Comparison of ENCODE assay signal across 26 cellular contexts in the genomic region with DNA sequence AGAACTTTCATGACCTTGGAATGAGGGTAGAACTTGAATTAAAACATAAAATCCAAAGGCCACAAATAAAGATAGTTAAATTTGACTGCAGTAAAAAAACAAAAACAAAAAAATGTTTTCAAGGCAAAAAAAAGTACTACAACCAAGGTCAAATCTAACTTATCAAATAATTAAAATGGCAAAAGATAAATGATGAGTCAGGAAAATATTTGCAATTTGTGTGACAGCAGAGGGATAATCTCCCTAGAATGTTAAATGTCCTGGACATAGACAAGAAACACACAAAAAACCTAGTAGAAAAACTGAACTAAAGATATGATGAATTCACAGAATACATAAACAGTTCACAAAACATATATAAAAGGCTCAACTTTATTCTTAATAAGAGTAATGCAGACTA.
DNase-seq lines count a peak whose midpoint lies in the region; ATAC-seq, FAIRE-seq and TF ChIP-seq lines count a peak whose summit lies in the region.
"Had no signal": no experiment of that assay in that cellular context is flagged by ENCODE, and none has a peak within 500 bp of the region (broad histone marks: within the 10 kb centered on the region; RNA-seq: fewer than 3 reads in every experiment).

No MANE protein-coding gene starts in this region.

- FAIRE-seq in A549 (lab: Jason Lieb, UNC): no peak
- peak; percentile 96 for FAIRE-seq in endometrium (lab: Jason Lieb, UNC)
- FAIRE-seq: GM12891, GM19239 had no signal

- no peak overlapping the region for H2AFZ ChIP-seq in SK-N-SH (ENCODE audit: low read depth)
- H2AFZ ChIP-seq in IMR-90 (replicated peaks; ENCODE audit: low read length, poor library complexity): no peak overlapping the region

- no peak overlapping the region for H3K27ac ChIP-seq in SK-N-SH (ENCODE audit: low read depth in 2 of 2, low read length in 1 of 2)
- H3K27ac ChIP-seq in A549: no peak overlapping the region
- no peak overlapping the region for H3K27ac ChIP-seq in IMR-90 (ENCODE audit: insufficient read depth, low read length)
- H3K27ac ChIP-seq in stomach: no peak overlapping the region
- H3K27ac ChIP-seq: 22Rv1, BLaER1 had no signal

- H4K8ac ChIP-seq in IMR-90 (ENCODE audit: low read depth in 2 of 2, low read length in 2 of 2): no peak overlapping the region

- no peaks in the 10 kb centered on the region for H3K36me3 ChIP-seq in SK-N-SH (replicated peaks in 1 of 2; ENCODE audit: control insufficient read depth in 1 of 2, insufficient read depth in 2 of 2, low read length in 1 of 2)
- no peaks in the 10 kb centered on the region for H3K36me3 ChIP-seq in IMR-90 (ENCODE audit: control insufficient read depth, insufficient read depth, low read length)
- H3K36me3 ChIP-seq in stomach: no peaks in the 10 kb centered on the region
- H3K36me3 ChIP-seq: BE2C, BLaER1 had no signal

- no peaks in the 10 kb centered on the region for H4K20me1 ChIP-seq in SK-N-SH (ENCODE audit: insufficient read depth)
- no peaks in the 10 kb centered on the region for H4K20me1 ChIP-seq in IMR-90 (ENCODE audit: insufficient read depth, low read length)
- H4K20me1 ChIP-seq: BLaER1 had no signal

- H3K4me2 ChIP-seq in SK-N-SH (no peak overlapping the region), A549 (no peak overlapping the region), IMR-90 (ENCODE audit: low read depth, low read length) (no peak overlapping the region)
- H3K4me2 ChIP-seq: BLaER1 had no signal

- intact Hi-C loops in IMR-90 (cut with micrococcal nuclease): no loop called here
- intact Hi-C loops in stomach (cut with DNase I; ENCODE audit: low total_unique reads): no loop called here

- H3K79me2 ChIP-seq in SK-N-SH (ENCODE audit: insufficient read depth): no peaks in the 10 kb centered on the region

- dilution Hi-C loops in IMR-90 (cut with HindIII; ENCODE audit: low sequenced_read_pairs, unreplicated experiment): no loop called here

- H3K9me1 ChIP-seq in IMR-90 (ENCODE audit: insufficient read depth, low read length): no peaks in the 10 kb centered on the region

- TF ChIP-seq POLR2A in A549 (IDR thresholded peaks at IDR 0.05; ENCODE audit: low read length) (no peak), IMR-90 (IDR thresholded peaks at IDR 0.05; ENCODE audit: low read depth, low read length) (no peak), stomach (IDR thresholded peaks at IDR 0.05) (no peak)

- H3K23ac ChIP-seq in IMR-90 (ENCODE audit: low read depth, low read length): no peak overlapping the region

- H2BK15ac ChIP-seq in IMR-90 (ENCODE audit: low read depth, low read length): no peak overlapping the region

- no TSS peak for BruUV-seq in IMR-90 (replicated peaks; lab: Mats Ljungman, UMichigan)

- H2BK20ac ChIP-seq in IMR-90 (ENCODE audit: low read depth, low read length): no peak overlapping the region

- no peak overlapping the region for H4K91ac ChIP-seq in IMR-90 (ENCODE audit: insufficient read depth, low read depth, low read length)

- DNase-seq in SK-N-SH: no peak
- no peak for DNase-seq in A549 (ENCODE audit: low read depth in 1 of 2, low spot score in 1 of 2)
- no peak for DNase-seq in IMR-90
- DNase-seq in stomach: no peak
- DNase-seq in stimulated activated naive CD4-positive, alpha-beta T cell treated with Interleukin-2 at 50 U/mL for 16 hours (lab: John Stamatoyannopoulos, UW): no peak
- DNase-seq: ACHN; BE2C; C1 segment of cervical spinal cord; CD4-positive, alpha-beta memory T cell; CD4-positive, CD25-positive, alpha-beta regulatory T cell; CD8-positive, alpha-beta memory T cell; COR-L47; DMS 273 treated with DMSO at 0.1 percent for 48 hours; DMS153; DMS53; DMS79; DND-41; EL; GF-D8 had no signal

- in situ Hi-C loops in IMR-90 (cut with MboI; ENCODE audit: low sequenced_read_pairs): no loop called here

- ATAC-seq in SK-N-SH treated with all-trans-retinoic acid at 6 μM for 48 hours: no peak
- ATAC-seq in A549: no peak
- no peak for ATAC-seq in IMR-90 (ENCODE audit: low read depth)
- no peak for ATAC-seq in HG03571 (IDR thresholded peaks at IDR 0.05; ENCODE audit: unreplicated experiment)

- TF ChIP-seq RAD21 in SK-N-SH (IDR thresholded peaks at IDR 0.05; ENCODE audit: low read length): no peak
- TF ChIP-seq RAD21 in A549 (conservative IDR thresholded peaks at IDR 0.05 in 1 of 2, IDR thresholded peaks at IDR 0.05 in 1 of 2): no peak
- TF ChIP-seq RAD21 in IMR-90 (IDR thresholded peaks at IDR 0.05; ENCODE audit: low read length): no peak

- TF ChIP-seq EP300 in SK-N-SH (IDR thresholded peaks at IDR 0.05; ENCODE audit: borderline replicate concordance in 1 of 2, low read depth in 1 of 2, low read length in 1 of 2) (no peak), A549 (IDR thresholded peaks at IDR 0.05) (no peak), stomach (IDR thresholded peaks at IDR 0.05) (no peak)

- no peak overlapping the region for H3K14ac ChIP-seq in IMR-90 (replicated peaks; ENCODE audit: low read depth, low read length)

- no peak overlapping the region for H4K5ac ChIP-seq in IMR-90 (ENCODE audit: low read depth, low read length)

- no peak overlapping the region for H3K4ac ChIP-seq in IMR-90 (ENCODE audit: low read depth, low read length)

- no peak overlapping the region for H3K18ac ChIP-seq in IMR-90 (ENCODE audit: low read depth, low read length)

- H3K79me1 ChIP-seq in IMR-90 (ENCODE audit: low read depth in 1 of 2, low read length in 2 of 2): no peaks in the 10 kb centered on the region

- H3K9me3 ChIP-seq in SK-N-SH (no peaks in the 10 kb centered on the region), A549 (0 out of 3 replicates have a peak, but pooled peaks cover 7% of the 10 kb centered on the region), IMR-90 (ENCODE audit: control insufficient read depth, insufficient read depth, low read length) (peaks cover 4% of the 10 kb centered on the region; the same call in 1 of the 2 replicates), stomach (no peaks in the 10 kb centered on the region)
- H3K9me3 ChIP-seq: BE2C had no signal

- H3K27me3 ChIP-seq in SK-N-SH (ENCODE audit: insufficient read depth): no peaks in the 10 kb centered on the region
- no peaks in the 10 kb centered on the region for H3K27me3 ChIP-seq in IMR-90 (ENCODE audit: control insufficient read depth, insufficient read depth, low read length)
- no peaks in the 10 kb centered on the region for H3K27me3 ChIP-seq in stomach
- H3K27me3 ChIP-seq: BE2C, BLaER1 had no signal

- H3K56ac ChIP-seq in IMR-90 (ENCODE audit: extremely low read depth, insufficient read depth, low read length): no peak overlapping the region

- no peak overlapping the region for H3K9ac ChIP-seq in SK-N-SH
- H3K9ac ChIP-seq in IMR-90 (ENCODE audit: low read depth, low read length): no peak overlapping the region
- H3K9ac ChIP-seq: BLaER1 had no signal

- H2AK9ac ChIP-seq in IMR-90 (replicated peaks; ENCODE audit: low read depth, low read length, poor library complexity): no peak overlapping the region

- no peaks in the 10 kb centered on the region for H3K4me1 ChIP-seq in SK-N-SH (ENCODE audit: control insufficient read depth in 1 of 2, insufficient read depth in 2 of 2, low read depth in 1 of 2, low read length in 1 of 2)
- H3K4me1 ChIP-seq in A549: no peaks in the 10 kb centered on the region; the same call in 2 of the 3 replicates
- H3K4me1 ChIP-seq in IMR-90 (ENCODE audit: control insufficient read depth, insufficient read depth, low read length): no peaks in the 10 kb centered on the region
- H3K4me1 ChIP-seq in stomach: no peaks in the 10 kb centered on the region
- H3K4me1 ChIP-seq: BE2C, BLaER1 had no signal

- POLR2A ChIA-PET in SK-N-SH (lab: Yijun Ruan, JAX) (no interaction called here), A549 (lab: Yijun Ruan, JAX) (no interaction called here), IMR-90 (lab: Charles Lee; ENCODE audit: unreplicated experiment) (no interaction called here)

- no peak overlapping the region for H2BK120ac ChIP-seq in IMR-90 (ENCODE audit: low read depth, low read length)

- no peak overlapping the region for H2AK5ac ChIP-seq in IMR-90 (ENCODE audit: low read depth, low read length)

- TF ChIP-seq CTCF in SK-N-SH (IDR thresholded peaks at IDR 0.05) (no peak), A549 (IDR thresholded peaks at IDR 0.05) (no peak), IMR-90 (conservative IDR thresholded peaks at IDR 0.05; ENCODE audit: low read depth, low read length) (no peak), stomach (IDR thresholded peaks at IDR 0.05) (no peak)

- no peaks in the 10 kb centered on the region for H3K9me2 ChIP-seq in SK-N-SH

- no peak overlapping the region for H2BK5ac ChIP-seq in IMR-90 (ENCODE audit: low read depth, low read length, poor library complexity, severe bottlenecking)

- CTCF ChIA-PET in SK-N-SH (lab: Yijun Ruan, JAX) (no interaction called here), A549 (lab: Yijun Ruan, JAX) (no interaction called here), IMR-90 (lab: Yijun Ruan, JAX) (no interaction called here)

- H3K4me3 ChIP-seq in SK-N-SH (ENCODE audit: low read depth in 2 of 2, low read length in 1 of 2): no peak overlapping the region
- H3K4me3 ChIP-seq in A549: no peak overlapping the region
- no peak overlapping the region for H3K4me3 ChIP-seq in IMR-90 (ENCODE audit: insufficient read depth, low read depth, low read length)
- H3K4me3 ChIP-seq in stomach: no peak overlapping the region
- H3K4me3 ChIP-seq: BLaER1 had no signal

- no peaks in the 10 kb centered on the region for H3F3A ChIP-seq in SK-N-SH (replicated peaks; ENCODE audit: insufficient read depth)

TF ChIP-seq in SK-N-SH treated with all-trans-retinoic acid at 6 μM for 48 hours, 23 proteins besides CTCF, POLR2A, EP300 and RAD21:
- TF ChIP-seq GLIS3 (CRISPR knock-in tag; IDR thresholded peaks at IDR 0.05) (no peak), ZNF70 (CRISPR knock-in tag; IDR thresholded peaks at IDR 0.05) (no peak), ISL1 (CRISPR knock-in tag; IDR thresholded peaks at IDR 0.05) (peak; percentile 57), TOX (CRISPR knock-in tag; IDR thresholded peaks at IDR 0.05; ENCODE audit: borderline replicate concordance) (no peak)
TF ChIP-seq in SK-N-SH treated with all-trans-retinoic acid at 6 μM for 48 hours: peak in this region for 1.

TF ChIP-seq in SK-N-SH, 30 proteins besides CTCF, POLR2A, EP300 and RAD21 (continues in another document):
- TF ChIP-seq RXRA (IDR thresholded peaks at IDR 0.05; ENCODE audit: borderline replicate concordance, low read depth) (no peak), SIN3A (IDR thresholded peaks at IDR 0.05; ENCODE audit: borderline replicate concordance, low read depth, low read length) (no peak), NRF1 (IDR thresholded peaks at IDR 0.05; ENCODE audit: low read depth, low read length) (no peak)

TF ChIP-seq in A549, 52 proteins besides CTCF, POLR2A, EP300 and RAD21:
- TF ChIP-seq CHD4 (IDR thresholded peaks at IDR 0.05; ENCODE audit: borderline replicate concordance) (no peak), MAFK (IDR thresholded peaks at IDR 0.05; ENCODE audit: partially characterized antibody) (peak; percentile 86)

TF ChIP-seq in IMR-90, 13 proteins besides CTCF, POLR2A, EP300 and RAD21:
- TF ChIP-seq MAFK (IDR thresholded peaks at IDR 0.05; ENCODE audit: low read depth, low read length) (peak; percentile 92), BHLHE40 (IDR thresholded peaks at IDR 0.05; ENCODE audit: low read depth, low read length) (no peak), MAZ (IDR thresholded peaks at IDR 0.05; ENCODE audit: borderline replicate concordance, low read depth, low read length) (no peak), RCOR1 (IDR thresholded peaks at IDR 0.05; ENCODE audit: insufficient replicate concordance, low read length) (no peak)
